In the genomic region with DNA sequence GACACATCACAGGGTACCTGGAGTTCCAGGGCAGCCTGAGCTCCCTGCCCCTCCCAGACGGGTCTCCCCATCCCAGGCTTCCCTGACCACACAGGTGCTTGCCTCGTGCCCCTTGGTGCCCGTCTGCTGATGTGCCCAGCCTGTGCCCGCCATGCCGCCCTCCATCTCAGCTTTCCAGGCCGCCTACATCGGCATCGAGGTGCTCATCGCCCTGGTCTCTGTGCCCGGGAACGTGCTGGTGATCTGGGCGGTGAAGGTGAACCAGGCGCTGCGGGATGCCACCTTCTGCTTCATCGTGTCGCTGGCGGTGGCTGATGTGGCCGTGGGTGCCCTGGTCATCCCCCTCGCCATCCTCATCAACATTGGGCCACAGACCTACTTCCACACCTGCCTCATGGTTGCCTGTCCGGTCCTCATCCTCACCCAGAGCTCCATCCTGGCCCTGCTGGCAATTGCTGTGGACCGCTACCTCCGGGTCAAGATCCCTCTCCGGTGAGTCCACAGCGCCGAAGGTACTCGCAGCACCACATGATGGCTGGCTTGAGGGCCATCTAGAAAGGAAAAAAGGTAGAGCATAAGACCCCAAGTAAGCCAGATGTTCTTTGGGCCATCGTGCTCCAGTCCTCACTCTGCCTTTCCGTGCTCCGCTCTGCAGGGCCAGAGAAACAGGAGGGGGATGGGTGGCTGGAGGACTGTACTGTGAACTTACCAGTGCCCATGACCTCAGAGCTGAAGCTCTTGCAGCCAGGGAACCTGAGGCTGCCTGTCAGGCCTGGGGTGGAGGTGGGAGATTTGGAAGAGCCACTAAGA, we compare ENCODE assay signal across 1 cellular context.
TF ChIP-seq lines count a peak whose summit lies in the region.

No MANE protein-coding gene starts in this region.

TF ChIP-seq in HepG2, 621 proteins besides CTCF, POLR2A, EP300 and RAD21:
- TF ChIP-seq, protein P1, sequence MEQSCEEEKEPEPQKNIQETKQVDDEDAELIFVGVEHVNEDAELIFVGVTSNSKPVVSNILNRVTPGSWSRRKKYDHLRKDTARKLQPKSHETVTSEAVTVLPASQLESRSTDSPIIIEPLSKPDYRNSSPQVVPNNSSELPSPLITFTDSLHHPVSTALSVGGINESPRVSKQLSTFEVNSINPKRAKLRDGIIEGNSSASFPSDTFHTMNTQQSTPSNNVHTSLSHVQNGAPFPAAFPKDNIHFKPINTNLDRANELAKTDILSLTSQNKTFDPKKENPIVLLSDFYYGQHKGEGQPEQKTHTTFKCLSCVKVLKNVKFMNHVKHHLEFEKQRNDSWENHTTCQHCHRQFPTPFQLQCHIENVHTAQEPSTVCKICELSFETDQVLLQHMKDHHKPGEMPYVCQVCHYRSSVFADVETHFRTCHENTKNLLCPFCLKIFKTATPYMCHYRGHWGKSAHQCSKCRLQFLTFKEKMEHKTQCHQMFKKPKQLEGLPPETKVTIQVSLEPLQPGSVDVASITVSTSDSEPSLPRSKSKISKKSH (CRISPR knock-in tag; IDR thresholded peaks at IDR 0.05; ENCODE audit: borderline replicate concordance) = no peak
- TF ChIP-seq ZNF224 (CRISPR knock-in tag; IDR thresholded peaks at IDR 0.05) (no peak), HNRNPL (IDR thresholded peaks at IDR 0.05; ENCODE audit: low read depth, low read length) (0 out of 2 replicates have a peak, but pooled peaks have one; percentile 27), TOE1 (CRISPR knock-in tag; IDR thresholded peaks at IDR 0.05) (no peak)
